ENCODE assay signal across 10 cellular contexts in the genomic region with DNA sequence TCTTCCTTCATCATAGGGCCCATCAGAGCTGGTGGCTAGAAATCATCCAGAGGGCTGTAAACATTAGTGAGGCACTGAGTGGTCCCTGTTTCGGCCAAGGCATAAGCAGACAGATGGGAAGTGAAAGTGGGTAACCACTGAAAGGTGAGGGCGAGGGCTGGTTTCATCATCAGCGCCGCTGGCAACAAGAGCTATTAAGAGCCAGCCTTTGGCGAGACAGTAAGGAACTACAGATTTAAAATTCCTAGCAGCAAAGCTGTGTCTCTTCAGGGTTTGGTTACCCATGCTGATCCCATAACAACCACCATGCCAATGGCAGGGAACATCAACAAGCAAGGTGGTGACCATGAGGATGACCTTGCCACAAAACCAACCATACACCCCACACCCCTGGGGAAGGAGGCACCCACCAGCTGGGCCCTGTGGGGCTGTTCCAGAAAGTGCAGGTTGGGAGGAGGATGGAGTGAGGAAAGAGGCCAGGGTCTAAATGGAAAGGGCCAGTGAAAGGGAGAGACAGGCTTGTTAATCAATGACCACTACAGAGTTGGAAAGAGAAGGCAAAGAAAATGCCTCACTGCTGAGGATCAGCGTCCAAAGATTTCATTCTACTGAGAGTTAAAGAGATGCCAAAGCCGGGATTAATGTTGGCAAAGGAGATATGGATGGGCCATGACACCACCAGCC. TPM values are rescaled to one million over a fixed set of nuclear protein-coding genes. Genes with fewer than 3 reads are reported as not detected.
DNase-seq lines count a peak whose midpoint lies in the region; ATAC-seq, FAIRE-seq and TF ChIP-seq lines count a peak whose summit lies in the region.
"Had no signal": no experiment of that assay in that cellular context is flagged by ENCODE, and none has a peak within 500 bp of the region (broad histone marks: within the 10 kb centered on the region; RNA-seq: fewer than 3 reads in every experiment).

No MANE protein-coding gene starts in this region.

- DNase-seq in GM12892 (ENCODE audit: insufficient read length) (peak; percentile 42), 8988T (no peak), Ammon's horn (ENCODE audit: low spot score) (no peak), NCI-H1930 (lab: John Stamatoyannopoulos, UW) (no peak), SW 1271 (lab: John Stamatoyannopoulos, UW) (no peak)

- no peak for TF ChIP-seq POLR2A in GM12892 (IDR thresholded peaks at IDR 0.05; ENCODE audit: low read depth, low read length)

- peaks cover 55% of the 10 kb centered on the region for H3K4me1 Mint-ChIP-seq in activated T-helper 17 cell treated with anti-CD3 and anti-CD28 coated beads, Interleukin-2, amount 50 U/mL, for 72 hours

- H3K27me3 Mint-ChIP-seq in activated T-helper 17 cell treated with anti-CD3 and anti-CD28 coated beads, Interleukin-2, amount 50 U/mL, for 72 hours = no peaks in the 10 kb centered on the region

- peak; percentile 65 for FAIRE-seq in GM12892 (lab: Jason Lieb, UNC)
- FAIRE-seq: bronchial epithelial cell, islet of Langerhans had no signal

- no peaks in the 10 kb centered on the region for H3K36me3 Mint-ChIP-seq in activated T-helper 17 cell treated with anti-CD3 and anti-CD28 coated beads, Interleukin-2, amount 50 U/mL, for 72 hours (ENCODE audit: low read depth)

- no peaks in the 10 kb centered on the region for H3K9me3 Mint-ChIP-seq in activated T-helper 17 cell treated with anti-CD3 and anti-CD28 coated beads, Interleukin-2, amount 50 U/mL, for 72 hours

- no peak overlapping the region for H3K27ac Mint-ChIP-seq in activated T-helper 17 cell treated with anti-CD3 and anti-CD28 coated beads, Interleukin-2, amount 50 U/mL, for 72 hours

- ATAC-seq in GM19452 (IDR thresholded peaks at IDR 0.05; ENCODE audit: unreplicated experiment) = peak; percentile 79
- ATAC-seq in HG03196 (IDR thresholded peaks at IDR 0.05; ENCODE audit: unreplicated experiment) = peak; percentile 93
- ATAC-seq in activated T-helper 17 cell treated with anti-CD3 and anti-CD28 coated beads, Interleukin-2, amount 50 U/mL, for 72 hours (replicated peaks) = peak; percentile 89

- peak overlapping the region; percentile 57 for H3K4me3 Mint-ChIP-seq in activated T-helper 17 cell treated with anti-CD3 and anti-CD28 coated beads, Interleukin-2, amount 50 U/mL, for 72 hours

RNA-seq across cellular contexts. Expression of a gene that starts 9.0 kb away (rescaled TPM):
- 43.0 TPM for polyA plus RNA-seq in GM12892 (2012; ENCODE audit: missing spikeins)
- total RNA-seq in activated T-helper 17 cell treated with anti-CD3 and anti-CD28 coated beads, Interleukin-2, amount 50 U/mL, for 72 hours = 100 to 1,000 TPM in 1 of 2 donors, 10 to 100 TPM in 1; 77.3 to 124 TPM

RNA-seq across cellular contexts. Expression of a gene that starts 52.3 kb away (rescaled TPM):
- 29.4 TPM for polyA plus RNA-seq in GM12892 (2012; ENCODE audit: missing spikeins)
- total RNA-seq in activated T-helper 17 cell treated with anti-CD3 and anti-CD28 coated beads, Interleukin-2, amount 50 U/mL, for 72 hours = 10 to 100 TPM; 25.2 to 28.9 TPM
